8 cellular contexts compared by ENCODE assay signal in genomic region chr5:173963107-173963506, GRCh38. TPM values are rescaled to one million over a fixed set of nuclear protein-coding genes. Genes with fewer than 3 reads are reported as not detected.
DNase-seq lines count a peak whose midpoint lies in the region; ATAC-seq and TF ChIP-seq lines count a peak whose summit lies in the region.

No MANE protein-coding gene starts in this region.

- H3K36me3 ChIP-seq in left ventricle myocardium inferior: peaks cover 18% of the 10 kb centered on the region
- no peaks in the 10 kb centered on the region for H3K36me3 ChIP-seq in gastrocnemius medialis

- H3K4me1 ChIP-seq in left ventricle myocardium inferior (peaks cover 31% of the 10 kb centered on the region), gastrocnemius medialis (peaks cover 16 to 26% of the 10 kb centered on the region in 2 donors)

- in situ Hi-C loops in gastrocnemius medialis (cut with MboI; ENCODE audit: low sequenced_read_pairs in 4 of 4): loop anchor here (10.0 to 25.0 kb wide), 4 partner anchors 68 to 208 kb away; no protein-coding TSS in a partner anchor

- no peaks in the 10 kb centered on the region for H3K9me3 Mint-ChIP-seq in HFFc6
- no peaks in the 10 kb centered on the region for H3K9me3 Mint-ChIP-seq in natural killer cell

- H3K4me3 ChIP-seq in left ventricle myocardium inferior: no peak overlapping the region
- peak overlapping the region; percentile 2 to 34 (median 17) for H3K4me3 ChIP-seq in gastrocnemius medialis

- H3K4me3 Mint-ChIP-seq in HFFc6: peak overlapping the region; percentile 86
- H3K4me3 Mint-ChIP-seq in natural killer cell: no peak overlapping the region

- peaks cover 5% of the 10 kb centered on the region; the same call in 1 of the 2 replicates for H3K36me3 Mint-ChIP-seq in HFFc6 (ENCODE audit: low read depth)
- no peaks in the 10 kb centered on the region for H3K36me3 Mint-ChIP-seq in natural killer cell

- H3K9me3 ChIP-seq in left ventricle myocardium inferior (replicated peaks): no peaks in the 10 kb centered on the region
- no peaks in the 10 kb centered on the region for H3K9me3 ChIP-seq in gastrocnemius medialis

- ATAC-seq in gastrocnemius medialis: peak; percentile 89 to 95
- no peak for ATAC-seq in natural killer cell
- ATAC-seq in HG03457 (IDR thresholded peaks at IDR 0.05; ENCODE audit: unreplicated experiment): no peak

- H3K27me3 ChIP-seq in left ventricle myocardium inferior (ENCODE audit: low read depth) (no peaks in the 10 kb centered on the region), gastrocnemius medialis (no peaks in the 10 kb centered on the region)

- H3K27me3 Mint-ChIP-seq in HFFc6 (ENCODE audit: insufficient read depth): peaks cover 5% of the 10 kb centered on the region
- no peaks in the 10 kb centered on the region for H3K27me3 Mint-ChIP-seq in natural killer cell (ENCODE audit: low read depth in 2 of 2)

- H3K27ac Mint-ChIP-seq in HFFc6 (peak overlapping the region; percentile 92), natural killer cell (no peak overlapping the region)

- intact Hi-C loops in left ventricle myocardium inferior (cut with micrococcal nuclease) (no loop called here), gastrocnemius medialis (cut with DNase I; ENCODE audit: low total_unique reads) (loop anchor here (2.0 kb wide), 1 partner anchor 196 kb away; no protein-coding TSS in a partner anchor), natural killer cell (cut with micrococcal nuclease) (no loop called here)

- DNase-seq in HFFc6 (peak; percentile 82), left ventricle myocardium inferior (no peak), gastrocnemius medialis (peak; percentile 46 to 47), natural killer cell (no peak), NCI-H2081 (lab: John Stamatoyannopoulos, UW) (no peak), SKM-1 (lab: John Stamatoyannopoulos, UW; ENCODE audit: unreplicated experiment) (no peak)

- H3K4me1 Mint-ChIP-seq in HFFc6 (ENCODE audit: low read depth) (peaks cover 24% of the 10 kb centered on the region), natural killer cell (peaks cover 0 to 4% of the 10 kb centered on the region in 2 donors)

- TF ChIP-seq POLR2A in gastrocnemius medialis (IDR thresholded peaks at IDR 0.05): peak in 1 of 2 donors; percentile 29

- H3K27ac ChIP-seq in angular gyrus (ENCODE audit: low read depth, low read length): peak overlapping the region; percentile 74
- peak overlapping the region; percentile 46 for H3K27ac ChIP-seq in left ventricle myocardium inferior (replicated peaks)
- H3K27ac ChIP-seq in gastrocnemius medialis: peak overlapping the region; percentile 76 to 88 (median 84)

- TF ChIP-seq CTCF in HFFc6 (IDR thresholded peaks at IDR 0.05): no peak
- no peak for TF ChIP-seq CTCF in left ventricle myocardium inferior (IDR thresholded peaks at IDR 0.05; ENCODE audit: borderline replicate concordance)
- no peak for TF ChIP-seq CTCF in gastrocnemius medialis (IDR thresholded peaks at IDR 0.05 in 4 of 5, conservative IDR thresholded peaks at IDR 0.05 in 1 of 5)
- no peak for TF ChIP-seq CTCF in natural killer cell (IDR thresholded peaks at IDR 0.05)

RNA-seq across cellular contexts. Expression of gene C5orf47, which starts 25.9 kb away (rescaled TPM):
- not detected for total RNA-seq in HFFc6 (2021; fragmentation: NEBNext Ultra II Directional; extraction: Animal tissue kit (Norgen Biotek cat#: 25700))
- 0.08 TPM for total RNA-seq in left ventricle myocardium inferior
- total RNA-seq in gastrocnemius medialis: under 1 TPM in 1 of 4 donors, not detected in 3; 0.61 TPM
- not detected for total RNA-seq in natural killer cell

Comparison
In these comparisons a context has a peak if more than half of its experiments do, and no peak if none do; other contexts are left out.
1. DNase-seq: peak in HFFc6 (single experiment) and gastrocnemius medialis (2 of 2); none in left ventricle myocardium inferior (single experiment), natural killer cell (single experiment), NCI-H2081 (0 of 2) and SKM-1 (single experiment).
2. ATAC-seq: peak in gastrocnemius medialis (2 of 2); none in natural killer cell (0 of 3) and HG03457 (single experiment).
3. Peak in every context shown above with its lines, with median percentiles within 50 percentile points of each other: H3K27ac ChIP-seq.